8 cellular contexts compared by ENCODE assay signal in the genomic region with DNA sequence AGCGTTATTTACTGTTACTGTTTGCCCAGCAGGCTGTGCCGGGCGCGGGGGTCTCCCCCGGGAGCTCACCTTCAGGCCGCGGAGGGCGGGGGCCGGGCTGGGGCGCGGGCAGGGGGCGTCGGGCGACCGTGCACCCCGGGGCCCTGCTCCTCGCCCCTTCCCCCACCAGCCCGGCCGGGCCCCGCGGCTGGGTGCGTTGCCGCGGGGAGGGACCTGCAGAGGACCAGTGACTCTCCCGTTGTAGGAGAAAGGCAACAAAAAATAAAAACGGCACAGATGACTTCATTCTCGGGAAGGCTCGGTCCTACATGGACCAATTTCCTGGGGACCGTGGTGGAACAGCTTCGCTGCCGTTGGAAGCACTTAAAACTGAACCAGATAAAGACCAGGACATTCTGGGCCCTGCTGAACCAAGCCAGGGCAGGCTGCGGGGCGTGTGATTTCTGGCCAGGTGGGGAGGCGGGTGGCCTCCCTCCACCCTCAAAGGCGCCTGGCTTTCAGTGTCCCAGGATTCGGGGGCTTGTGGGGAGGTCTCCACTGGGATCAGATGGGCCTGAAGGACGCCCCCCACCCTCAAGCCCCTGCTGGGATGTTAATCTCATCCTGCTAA. TPM values are rescaled to one million over a fixed set of nuclear protein-coding genes. Genes with fewer than 3 reads are reported as not detected.
DNase-seq lines count a peak whose midpoint lies in the region; ATAC-seq and TF ChIP-seq lines count a peak whose summit lies in the region.

No MANE protein-coding gene starts in this region.

- H3K9me3 ChIP-seq in Peyer's patch (no peaks in the 10 kb centered on the region), HAP-1 (no peaks in the 10 kb centered on the region)

- no peak for ATAC-seq in HG02840 (IDR thresholded peaks at IDR 0.05; ENCODE audit: low FRiP score, unreplicated experiment)
- no peak for ATAC-seq in HG03196 (IDR thresholded peaks at IDR 0.05; ENCODE audit: unreplicated experiment)

- in situ Hi-C loops in HAP-1 (cut with MboI; ENCODE audit: low sequenced_read_pairs), result no loop called here

- H3K27ac Mint-ChIP-seq in glutamatergic neuron (ENCODE audit: unreplicated experiment), result peak overlapping the region; percentile 93

- no peaks in the 10 kb centered on the region for H3K36me3 Mint-ChIP-seq in glutamatergic neuron (ENCODE audit: unreplicated experiment)

- TF ChIP-seq CTCF in Peyer's patch (IDR thresholded peaks at IDR 0.05) (no peak), glutamatergic neuron (IDR thresholded peaks at IDR 0.05; ENCODE audit: partially characterized antibody, unreplicated experiment) (no peak)

- peak overlapping the region; percentile 32 to 92 (median 77) for H3K27ac ChIP-seq in Peyer's patch

- H3K9me3 Mint-ChIP-seq in glutamatergic neuron (ENCODE audit: unreplicated experiment), result peaks cover 14% of the 10 kb centered on the region

- no peak for TF ChIP-seq POLR2A in Peyer's patch (IDR thresholded peaks at IDR 0.05)

- H3K36me3 ChIP-seq in Peyer's patch, result no peaks in the 10 kb centered on the region
- H3K36me3 ChIP-seq in HAP-1 (replicated peaks), result no peaks in the 10 kb centered on the region

- peak overlapping the region in 3 of 4 donors; percentile 42 to 55 (median 49) for H3K4me3 ChIP-seq in Peyer's patch
- no peak overlapping the region for H3K4me3 ChIP-seq in HAP-1

- intact Hi-C loops in posterior vena cava (cut with DNase I), result loop anchor here in 1 of 2 donors (10.0 kb wide), 2 partner anchors 128 to 792 kb away; no protein-coding TSS in a partner anchor

- peaks cover 8% of the 10 kb centered on the region for H3K27me3 Mint-ChIP-seq in glutamatergic neuron (ENCODE audit: unreplicated experiment)

- H3K27me3 ChIP-seq in Peyer's patch, result no peaks in the 10 kb centered on the region
- no peaks in the 10 kb centered on the region for H3K27me3 ChIP-seq in HAP-1 (ENCODE audit: low read depth)

- peaks cover 29% of the 10 kb centered on the region for H3K4me1 Mint-ChIP-seq in glutamatergic neuron (ENCODE audit: low read depth, unreplicated experiment)

- H3K4me1 ChIP-seq in Peyer's patch, result peaks cover 0 to 25% (median 10%) of the 10 kb centered on the region in 4 donors
- H3K4me1 ChIP-seq in HAP-1, result peaks cover 37% of the 10 kb centered on the region

- peak overlapping the region; percentile 61 for H3K4me3 Mint-ChIP-seq in glutamatergic neuron (ENCODE audit: unreplicated experiment)

- DNase-seq in DMS153 (lab: John Stamatoyannopoulos, UW) (peak; percentile 43), Peyer's patch (peak in 1 of 3 donors; percentile 53), glutamatergic neuron (no peak), posterior vena cava (ENCODE audit: low spot score) (peak; percentile 80), UCSD-AML1 (lab: John Stamatoyannopoulos, UW; ENCODE audit: unreplicated experiment) (no peak), HAP-1 (ENCODE audit: low spot score in 2 of 2) (no peak)

RNA-seq across cellular contexts. Expression of a gene that starts 57.3 kb away (rescaled TPM):
- total RNA-seq in Peyer's patch (not detected), glutamatergic neuron (ENCODE audit: unreplicated experiment) (not detected), posterior vena cava (not detected)

Comparison
In these comparisons a context has a peak if more than half of its experiments do, and no peak if none do; other contexts are left out.
1. DNase-seq: peak in DMS153 (single experiment) and posterior vena cava (single experiment); none in glutamatergic neuron (single experiment), UCSD-AML1 (single experiment) and HAP-1 (0 of 2).